In genomic region chr9:114641974-114642373, GRCh38 we compare ENCODE assay signal across 23 cellular contexts. TPM values are rescaled to one million over a fixed set of nuclear protein-coding genes. Genes with fewer than 3 reads are reported as not detected.
A peak's percentile ranks its signal among the peaks of the same experiment; 100 is the strongest.
DNase-seq lines count a peak whose midpoint lies in the region; ATAC-seq lines count a peak whose summit lies in the region.
"Had no signal": no experiment of that assay in that cellular context is flagged by ENCODE, and none has a peak within 500 bp of the region (broad histone marks: within the 10 kb centered on the region; RNA-seq: fewer than 3 reads in every experiment).

No MANE protein-coding gene starts in this region.

- H3K9me3 Mint-ChIP-seq in activated naive CD4-positive, alpha-beta T cell treated with anti-CD3 and anti-CD28 coated beads for 36 hours, result no peaks in the 10 kb centered on the region
- H3K9me3 Mint-ChIP-seq in activated T-helper 1 cell treated with anti-CD3 and anti-CD28 coated beads, Interleukin-12 subunit alpha, Interleukin-12 subunit beta, Interleukin-2, Interleukin-4 antibody, amounts not matched to agents 30 ng/mL and 10 ng/mL and 1 ng/mL, durations not matched to agents 14 hours and 24 hours and 36 hours, result no peaks in the 10 kb centered on the region
- peaks cover 3% of the 10 kb centered on the region for H3K9me3 Mint-ChIP-seq in stimulated activated memory B cell treated with anti-CD40 and anti-IgM and Interleukin-4, amounts not matched to agents 10 μg/mL and 1 μg/mL and 100 μg/mL, for 72 hours
- H3K9me3 Mint-ChIP-seq: GM23338 had no signal

- peaks cover 5% of the 10 kb centered on the region for H3K4me1 Mint-ChIP-seq in activated naive CD4-positive, alpha-beta T cell treated with anti-CD3 and anti-CD28 coated beads for 36 hours (ENCODE audit: low read depth)
- H3K4me1 Mint-ChIP-seq in activated T-helper 1 cell treated with anti-CD3 and anti-CD28 coated beads, Interleukin-12 subunit alpha, Interleukin-12 subunit beta, Interleukin-2, Interleukin-4 antibody, amounts not matched to agents 30 ng/mL and 10 ng/mL and 1 ng/mL, durations not matched to agents 14 hours and 24 hours and 36 hours (ENCODE audit: low read depth), result no peaks in the 10 kb centered on the region
- peaks cover 7% of the 10 kb centered on the region for H3K4me1 Mint-ChIP-seq in stimulated activated memory B cell treated with anti-CD40 and anti-IgM and Interleukin-4, amounts not matched to agents 10 μg/mL and 1 μg/mL and 100 μg/mL, for 72 hours
- H3K4me1 Mint-ChIP-seq: GM23338 had no signal

- no peak overlapping the region for H3K4me3 Mint-ChIP-seq in activated naive CD4-positive, alpha-beta T cell treated with anti-CD3 and anti-CD28 coated beads for 36 hours
- H3K4me3 Mint-ChIP-seq in activated T-helper 1 cell treated with anti-CD3 and anti-CD28 coated beads, Interleukin-12 subunit alpha, Interleukin-12 subunit beta, Interleukin-2, Interleukin-4 antibody, amounts not matched to agents 30 ng/mL and 10 ng/mL and 1 ng/mL, durations not matched to agents 14 hours and 24 hours and 36 hours, result no peak overlapping the region
- no peak overlapping the region for H3K4me3 Mint-ChIP-seq in stimulated activated memory B cell treated with anti-CD40 and anti-IgM and Interleukin-4, amounts not matched to agents 10 μg/mL and 1 μg/mL and 100 μg/mL, for 72 hours
- H3K4me3 Mint-ChIP-seq: GM23338 had no signal

- H3K27ac Mint-ChIP-seq in activated naive CD4-positive, alpha-beta T cell treated with anti-CD3 and anti-CD28 coated beads for 36 hours, result peak overlapping the region; percentile 1
- H3K27ac Mint-ChIP-seq in activated T-helper 1 cell treated with anti-CD3 and anti-CD28 coated beads, Interleukin-12 subunit alpha, Interleukin-12 subunit beta, Interleukin-2, Interleukin-4 antibody, amounts not matched to agents 30 ng/mL and 10 ng/mL and 1 ng/mL, durations not matched to agents 14 hours and 24 hours and 36 hours, result peak overlapping the region; percentile 45
- H3K27ac Mint-ChIP-seq in stimulated activated memory B cell treated with anti-CD40 and anti-IgM and Interleukin-4, amounts not matched to agents 10 μg/mL and 1 μg/mL and 100 μg/mL, for 72 hours, result peak overlapping the region; percentile 81
- H3K27ac Mint-ChIP-seq: GM23338 had no signal

- no peak for ATAC-seq in stimulated activated memory B cell treated with anti-CD40 and anti-IgM and Interleukin-4, amounts not matched to agents 10 μg/mL and 1 μg/mL and 100 μg/mL, for 72 hours
- no peak for ATAC-seq in left colon
- ATAC-seq: GM23338 had no signal

- H3K36me3 Mint-ChIP-seq in activated naive CD4-positive, alpha-beta T cell treated with anti-CD3 and anti-CD28 coated beads for 36 hours (ENCODE audit: low read depth), result peaks cover 50% of the 10 kb centered on the region
- peaks cover 44% of the 10 kb centered on the region for H3K36me3 Mint-ChIP-seq in activated T-helper 1 cell treated with anti-CD3 and anti-CD28 coated beads, Interleukin-12 subunit alpha, Interleukin-12 subunit beta, Interleukin-2, Interleukin-4 antibody, amounts not matched to agents 30 ng/mL and 10 ng/mL and 1 ng/mL, durations not matched to agents 14 hours and 24 hours and 36 hours (ENCODE audit: low read depth)
- peaks cover 88% of the 10 kb centered on the region for H3K36me3 Mint-ChIP-seq in stimulated activated memory B cell treated with anti-CD40 and anti-IgM and Interleukin-4, amounts not matched to agents 10 μg/mL and 1 μg/mL and 100 μg/mL, for 72 hours

- no peaks in the 10 kb centered on the region for H3K27me3 Mint-ChIP-seq in activated naive CD4-positive, alpha-beta T cell treated with anti-CD3 and anti-CD28 coated beads for 36 hours (ENCODE audit: low read depth)
- H3K27me3 Mint-ChIP-seq in activated T-helper 1 cell treated with anti-CD3 and anti-CD28 coated beads, Interleukin-12 subunit alpha, Interleukin-12 subunit beta, Interleukin-2, Interleukin-4 antibody, amounts not matched to agents 30 ng/mL and 10 ng/mL and 1 ng/mL, durations not matched to agents 14 hours and 24 hours and 36 hours (ENCODE audit: insufficient read depth), result no peaks in the 10 kb centered on the region
- H3K27me3 Mint-ChIP-seq in stimulated activated memory B cell treated with anti-CD40 and anti-IgM and Interleukin-4, amounts not matched to agents 10 μg/mL and 1 μg/mL and 100 μg/mL, for 72 hours, result no peaks in the 10 kb centered on the region

- CTCF ChIA-PET in activated naive CD4-positive, alpha-beta T cell treated with anti-CD3 and anti-CD28 coated beads for 36 hours (lab: Charles Lee), result interaction anchor here (6.5 kb wide), 1 partner anchor 11 kb away, joined by 31 read pairs; no protein-coding TSS in a partner anchor

- no peak for DNase-seq in activated naive CD4-positive, alpha-beta T cell treated with anti-CD3 and anti-CD28 coated beads for 36 hours
- no peak for DNase-seq in activated naive CD4-positive, alpha-beta T cell (lab: John Stamatoyannopoulos, UW)
- peak; percentile 69 to 71 for DNase-seq in Kasumi-1 (lab: John Stamatoyannopoulos, UW)
- no peak for DNase-seq in activated T-helper 1 cell treated with anti-CD3 and anti-CD28 coated beads, Interleukin-12 subunit alpha, Interleukin-12 subunit beta, Interleukin-2, Interleukin-4 antibody, amounts not matched to agents 30 ng/mL and 10 ng/mL and 1 ng/mL, durations not matched to agents 14 hours and 24 hours and 36 hours (ENCODE audit: low spot score)
- DNase-seq in glomerular visceral epithelial cell (ENCODE audit: extremely low spot score), result no peak
- DNase-seq in NCI-H1417 treated with DMSO at 0.1 percent for 48 hours (lab: John Stamatoyannopoulos, UW), result no peak
- DNase-seq in left colon, result no peak
- DNase-seq: ACHN; activated CD4-positive, alpha-beta T cell treated with anti-CD3 and anti-CD28 coated beads for 48 hours; foreskin melanocyte; NCI-H1048; NCI-H2081 treated with DMSO at 0.1 percent for 48 hours; NCI-H524; stimulated activated CD4-positive, alpha-beta T cell treated with anti-CD3 and anti-CD28 coated beads, Interleukin-15, amount 100 ng/mL, for 24 hours; stimulated activated naive CD4-positive, alpha-beta T cell treated with Interleukin-2 at 50 U/mL for 16 hours; upper lobe of left lung had no signal

- intact Hi-C loops in activated naive CD4-positive, alpha-beta T cell treated with anti-CD3 and anti-CD28 coated beads for 36 hours (cut with micrococcal nuclease), result no loop called here
- intact Hi-C loops in activated T-helper 1 cell treated with anti-CD3 and anti-CD28 coated beads, Interleukin-12 subunit alpha, Interleukin-12 subunit beta, Interleukin-2, Interleukin-4 antibody, amounts not matched to agents 30 ng/mL and 10 ng/mL and 1 ng/mL, durations not matched to agents 14 hours and 24 hours and 36 hours (cut with micrococcal nuclease), result no loop called here
- intact Hi-C loops in left colon (cut with DNase I, micrococcal nuclease), result no loop called here

RNA-seq across cellular contexts. Expression of gene TEX53, which starts 15.6 kb away (rescaled TPM):
- total RNA-seq in activated naive CD4-positive, alpha-beta T cell treated with anti-CD3 and anti-CD28 coated beads for 36 hours, result not detected
- not detected in 2 replicates for total RNA-seq in activated T-helper 1 cell treated with anti-CD3 and anti-CD28 coated beads, Interleukin-12 subunit alpha, Interleukin-12 subunit beta, Interleukin-2, Interleukin-4 antibody, amounts not matched to agents 30 ng/mL and 10 ng/mL and 1 ng/mL, durations not matched to agents 14 hours and 24 hours and 36 hours
- not detected for total RNA-seq in left colon
- total RNA-seq: bronchial epithelial cell, GM23338, mononuclear cell, OCI-LY7, right atrium auricular region, SK-MEL-5, upper lobe of left lung had no signal

RNA-seq across cellular contexts. Expression of gene TMEM268, which starts 30.9 kb away (rescaled TPM):
- 10 to 100 TPM; 23.6 to 24.1 TPM for total RNA-seq in activated naive CD4-positive, alpha-beta T cell treated with anti-CD3 and anti-CD28 coated beads for 36 hours
- 23.5 and 26.4 TPM in 2 replicates for total RNA-seq in activated T-helper 1 cell treated with anti-CD3 and anti-CD28 coated beads, Interleukin-12 subunit alpha, Interleukin-12 subunit beta, Interleukin-2, Interleukin-4 antibody, amounts not matched to agents 30 ng/mL and 10 ng/mL and 1 ng/mL, durations not matched to agents 14 hours and 24 hours and 36 hours
- total RNA-seq in left colon, result 1 to 10 TPM; 6.8 to 9.4 TPM

RNA-seq across cellular contexts. Expression of gene TEX48, which starts 40.0 kb away (rescaled TPM):
- not detected for total RNA-seq in activated naive CD4-positive, alpha-beta T cell treated with anti-CD3 and anti-CD28 coated beads for 36 hours
- total RNA-seq in activated T-helper 1 cell treated with anti-CD3 and anti-CD28 coated beads, Interleukin-12 subunit alpha, Interleukin-12 subunit beta, Interleukin-2, Interleukin-4 antibody, amounts not matched to agents 30 ng/mL and 10 ng/mL and 1 ng/mL, durations not matched to agents 14 hours and 24 hours and 36 hours, result 1.0 and 1.2 TPM in 2 replicates
- total RNA-seq in left colon, result not detected
- total RNA-seq: bronchial epithelial cell, GM23338, mononuclear cell, OCI-LY7, right atrium auricular region, SK-MEL-5, upper lobe of left lung had no signal

RNA-seq across cellular contexts. Expression of gene ATP6V1G1, which starts 54.4 kb away (rescaled TPM):
- 10 to 100 TPM; 26.7 to 28.8 TPM for total RNA-seq in activated naive CD4-positive, alpha-beta T cell treated with anti-CD3 and anti-CD28 coated beads for 36 hours
- 57.2 and 61.0 TPM in 2 replicates for total RNA-seq in activated T-helper 1 cell treated with anti-CD3 and anti-CD28 coated beads, Interleukin-12 subunit alpha, Interleukin-12 subunit beta, Interleukin-2, Interleukin-4 antibody, amounts not matched to agents 30 ng/mL and 10 ng/mL and 1 ng/mL, durations not matched to agents 14 hours and 24 hours and 36 hours
- 10 to 100 TPM; 66.9 to 74.3 TPM for total RNA-seq in left colon

Comparison
In these comparisons a context has a peak if more than half of its experiments do, and no peak if none do; other contexts are left out.
1. DNase-seq: peak in Kasumi-1 (2 of 2); none in activated naive CD4-positive, alpha-beta T cell treated with anti-CD3 and anti-CD28 coated beads for 36 hours (single experiment), activated naive CD4-positive, alpha-beta T cell (0 of 4), activated T-helper 1 cell treated with anti-CD3 and anti-CD28 coated beads, Interleukin-12 subunit alpha, Interleukin-12 subunit beta, Interleukin-2, Interleukin-4 antibody, amounts not matched to agents 30 ng/mL and 10 ng/mL and 1 ng/mL, durations not matched to agents 14 hours and 24 hours and 36 hours (single experiment), glomerular visceral epithelial cell (single experiment), NCI-H1417 treated with DMSO at 0.1 percent for 48 hours (single experiment) and left colon (0 of 2).
2. H3K27ac Mint-ChIP-seq: peak in every context shown above with its lines; median percentile 81 in stimulated activated memory B cell treated with anti-CD40 and anti-IgM and Interleukin-4, amounts not matched to agents 10 μg/mL and 1 μg/mL and 100 μg/mL, for 72 hours; 45 in activated T-helper 1 cell treated with anti-CD3 and anti-CD28 coated beads, Interleukin-12 subunit alpha, Interleukin-12 subunit beta, Interleukin-2, Interleukin-4 antibody, amounts not matched to agents 30 ng/mL and 10 ng/mL and 1 ng/mL, durations not matched to agents 14 hours and 24 hours and 36 hours; 1 in activated naive CD4-positive, alpha-beta T cell treated with anti-CD3 and anti-CD28 coated beads for 36 hours.